In genomic region chr4:165905405-165906027, GRCh38 we compare ENCODE assay signal across 19 cellular contexts. TPM values are rescaled to one million over a fixed set of nuclear protein-coding genes. Genes with fewer than 3 reads are reported as not detected.
A peak's percentile ranks its signal among the peaks of the same experiment; 100 is the strongest.
DNase-seq lines count a peak whose midpoint lies in the region; TF ChIP-seq lines count a peak whose summit lies in the region.
"Had no signal": no experiment of that assay in that cellular context is flagged by ENCODE, and none has a peak within 500 bp of the region (broad histone marks: within the 10 kb centered on the region; RNA-seq: fewer than 3 reads in every experiment).

No MANE protein-coding gene starts in this region.

- TF ChIP-seq CTCF in GM13977 (IDR thresholded peaks at IDR 0.05; ENCODE audit: extremely low read depth, insufficient read depth, missing control alignments) (no peak), sigmoid colon (IDR thresholded peaks at IDR 0.05) (no peak)

- H3K27ac ChIP-seq in sigmoid colon: peak overlapping the region in 1 of 4 donors; percentile 6
- H3K27ac ChIP-seq: cardiac muscle cell, skin epidermis had no signal

- WGBS in sigmoid colon, 2 donors: 51 to 58% methylated on average over 6 of the region's 6 CpGs

- no peaks in the 10 kb centered on the region for H3K4me1 ChIP-seq in sigmoid colon

- no peaks in the 10 kb centered on the region for H3K36me3 ChIP-seq in sigmoid colon
- H3K36me3 ChIP-seq: cardiac muscle cell had no signal

- no peak overlapping the region for H3K4me3 ChIP-seq in sigmoid colon
- H3K4me3 ChIP-seq: cardiac muscle cell, skin epidermis had no signal

- DNase-seq in EH (ENCODE audit: low read depth) (peak; percentile 43), HT1080 (ENCODE audit: low read depth) (peak; percentile 47), astrocyte of the hippocampus (ENCODE audit: low read depth, low spot score) (peak; percentile 6), glomerular endothelial cell (ENCODE audit: extremely low read depth, low read depth, low spot score) (peak; percentile 74), posterior cingulate gyrus (no peak), ACHN (no peak), GM13977 (ENCODE audit: low spot score) (no peak), sigmoid colon (no peak)
- DNase-seq: activated CD4-positive, alpha-beta T cell treated with anti-CD3 and anti-CD28 coated beads, Interleukin-2, amount 50 U/mL, for 4 hours; activated T-cell treated with anti-CD3 and anti-CD28 coated beads, Interleukin-2, amount 50 U/mL, for 24 hours; effector CD8-positive, alpha-beta T cell; IMR-90; naive B cell; NCI-H2107; NCI-H69; stimulated activated CD4-positive, alpha-beta T cell treated with anti-CD3 and anti-CD28 coated beads, Interleukin-4, amount 100 ng/mL, for 1 hour had no signal

- intact Hi-C loops in posterior cingulate gyrus (cut with DNase I) (no loop called here), sigmoid colon (cut with DNase I) (no loop called here)

- in situ Hi-C loops in ACHN (cut with HindIII; ENCODE audit: low pct_ligation_motif_present, low pct_unique_long_range_greater_than_20kb, low sequenced_read_pairs) (no loop called here), GM13977 (cut with MboI; ENCODE audit: low pct_unique_long_range_greater_than_20kb, low sequenced_read_pairs, unreplicated experiment) (no loop called here)

- TF ChIP-seq EP300 in sigmoid colon (IDR thresholded peaks at IDR 0.05): no peak

- H3K9me3 ChIP-seq in sigmoid colon: no peaks in the 10 kb centered on the region

- no peaks in the 10 kb centered on the region for H3K27me3 ChIP-seq in sigmoid colon
- H3K27me3 ChIP-seq: cardiac muscle cell had no signal

- no peak for TF ChIP-seq POLR2A in sigmoid colon (IDR thresholded peaks at IDR 0.05)

RNA-seq across cellular contexts. Expression of gene TLL1, which starts 32.5 kb away (rescaled TPM):
- 0.31 TPM in 1 of 2 replicates, not detected in the other for total RNA-seq in HT1080 (2014; rRNA removed; shearing (Covaris generic))
- polyA plus RNA-seq in HT1080 (2015; cell fraction: cytosol; rRNA removed): 0.02 and 0.03 TPM in 2 replicates
- 0.05 TPM in 1 of 2 replicates, not detected in the other for polyA plus RNA-seq in HT1080 (2015; cell fraction: nucleus; rRNA removed)
- total RNA-seq in glomerular endothelial cell (2.9 and 10.8 TPM in 2 replicates), sigmoid colon (1 to 10 TPM; 4.8 to 7.5 (median 5.1) TPM)
- under 1 TPM in 2 of 3 donors, not detected in 1; 0.60 to 0.99 TPM for polyA plus RNA-seq in sigmoid colon
- total RNA-seq: activated naive CD4-positive, alpha-beta T cell treated with anti-CD3 and anti-CD28 coated beads, Interleukin-2, amount 50 U/mL, for 72 hours; IMR-90 had no signal
- polyA plus RNA-seq: cardiac muscle cell, IMR-90 had no signal

Comparison
In these comparisons a context has a peak if more than half of its experiments do, and no peak if none do; other contexts are left out.
1. DNase-seq: peak in EH (single experiment), HT1080 (single experiment), astrocyte of the hippocampus (single experiment) and glomerular endothelial cell (single experiment); none in posterior cingulate gyrus (0 of 10), ACHN (single experiment), GM13977 (single experiment) and sigmoid colon (single experiment).